In the genomic region with DNA sequence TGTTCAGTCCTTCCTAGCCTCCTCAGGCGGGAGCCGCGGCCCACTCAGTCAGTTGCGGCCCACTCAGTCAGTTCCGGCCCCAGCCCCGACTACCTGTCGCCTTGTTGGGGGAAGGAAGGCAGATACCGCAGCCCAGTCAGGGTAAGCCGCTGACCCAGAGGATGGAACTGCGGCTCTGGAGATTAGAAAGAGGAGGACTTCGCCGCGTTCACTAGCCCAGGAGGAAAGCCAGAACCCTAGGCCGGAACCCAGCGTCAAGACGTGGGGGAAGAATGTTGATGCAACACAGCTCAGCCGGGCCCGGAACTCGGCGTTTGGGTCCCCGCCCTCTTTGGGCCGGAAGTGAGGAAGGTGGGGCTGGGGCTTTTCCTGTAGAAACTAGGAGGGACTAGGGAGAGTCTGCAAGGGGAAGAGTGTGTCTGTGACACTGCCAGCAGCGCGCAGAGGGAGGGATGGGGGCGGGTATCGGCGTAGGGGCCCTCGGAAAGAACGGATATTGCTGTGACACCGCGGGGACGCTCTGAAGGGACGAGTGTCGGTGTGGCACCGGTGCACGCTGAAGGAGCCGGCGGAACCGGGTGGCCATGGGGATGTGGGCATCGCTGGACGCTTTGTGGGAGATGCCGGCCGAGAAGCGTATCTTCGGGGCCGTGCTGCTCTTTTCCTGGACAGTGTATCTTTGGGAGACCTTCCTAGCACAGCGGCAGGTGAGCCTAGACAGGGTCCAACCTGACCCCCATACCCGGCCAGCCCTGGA, we compare ENCODE assay signal across 8 cellular contexts.
DNase-seq lines count a peak whose midpoint lies in the region; ATAC-seq lines count a peak whose summit lies in the region.

A gene (plus strand): TSS at position 549 of the 757 bp plus-strand sequence. CDS start 36 bp downstream, at position 585.

- peak within 1 kb of the TSS; percentile 89 for H3K27ac ChIP-seq in BLaER1

- H3K36me3 ChIP-seq in BLaER1, result peaks cover 34% of the 10 kb centered on the region

- peak; percentile 100 for DNase-seq in NCI-H748 (lab: John Stamatoyannopoulos, UW; ENCODE audit: unreplicated experiment)
- peak; percentile 94 for DNase-seq in activated CD4-positive, alpha-beta T cell treated with anti-CD3 and anti-CD28 coated beads, Interleukin-2, amount 50 U/mL, for 1 hour
- peak; percentile 98 for DNase-seq in dedifferentiated amniotic fluid mesenchymal stem cell (ENCODE audit: extremely low spot score)
- DNase-seq in left kidney (ENCODE audit: low read depth, low spot score), result peak; percentile 99
- peak; percentile 93 to 96 for DNase-seq in stimulated activated CD4-positive, alpha-beta T cell treated with anti-CD3 and anti-CD28 coated beads, Interleukin-2, amount 100 ng/mL, for 24 hours

- no peaks in the 10 kb centered on the region for H3K27me3 ChIP-seq in BLaER1

- peaks cover 26% of the 10 kb centered on the region for H3K4me1 ChIP-seq in BLaER1

- ATAC-seq in GM19328 (IDR thresholded peaks at IDR 0.05; ENCODE audit: unreplicated experiment), result peak; percentile 84
- peak; percentile 84 for ATAC-seq in HG03520 (IDR thresholded peaks at IDR 0.05; ENCODE audit: unreplicated experiment)

- H3K9me3 ChIP-seq in BLaER1, result no peaks in the 10 kb centered on the region

- no peaks in the 10 kb centered on the region for H4K20me1 ChIP-seq in BLaER1

- H3K9ac ChIP-seq in BLaER1, result peak within 1 kb of the TSS; percentile 93

- H3K4me2 ChIP-seq in BLaER1, result peak within 1 kb of the TSS; percentile 88

- peak within 1 kb of the TSS; percentile 91 for H3K4me3 ChIP-seq in BLaER1

Comparison
In these comparisons a context has a peak if more than half of its experiments do, and no peak if none do; other contexts are left out.
1. Peak in every context shown above with its lines: DNase-seq, ATAC-seq, H3K4me3 ChIP-seq and H3K27ac ChIP-seq.